In genomic region chr16:10608687-10609409, GRCh38 we compare ENCODE assay signal across 1 cellular context.
A peak's percentile ranks its signal among the peaks of the same experiment; 100 is the strongest.
TF ChIP-seq lines count a peak whose summit lies in the region.

No MANE protein-coding gene starts in this region.

TF ChIP-seq in HepG2, 621 proteins besides CTCF, POLR2A, EP300 and RAD21 (continued from another document and continues in another):
- no peak for TF ChIP-seq ZBTB43 (CRISPR knock-in tag; conservative IDR thresholded peaks at IDR 0.05)
- no peak for TF ChIP-seq ZNF7 (CRISPR knock-in tag; IDR thresholded peaks at IDR 0.05)
- TF ChIP-seq ZNF501 (CRISPR knock-in tag; IDR thresholded peaks at IDR 0.05) = peak; percentile 64; the same call in 1 of the 2 replicates
- TF ChIP-seq ZNF629 (CRISPR knock-in tag; conservative IDR thresholded peaks at IDR 0.05) = no peak
- no peak for TF ChIP-seq ZFP36L1 (CRISPR knock-in tag; IDR thresholded peaks at IDR 0.05)
- TF ChIP-seq MLX (CRISPR knock-in tag; IDR thresholded peaks at IDR 0.05) = no peak
- no peak for TF ChIP-seq TCF7L2 (IDR thresholded peaks at IDR 0.05; ENCODE audit: low read depth, low read length)
- no peak for TF ChIP-seq KLF11 (CRISPR knock-in tag; IDR thresholded peaks at IDR 0.05)
- no peak for TF ChIP-seq IRF9 (CRISPR knock-in tag; IDR thresholded peaks at IDR 0.05; ENCODE audit: borderline replicate concordance)
- TF ChIP-seq ZSCAN22 (CRISPR knock-in tag; IDR thresholded peaks at IDR 0.05) = no peak
- no peak for TF ChIP-seq FOXM1 (CRISPR knock-in tag; IDR thresholded peaks at IDR 0.05)
- TF ChIP-seq MED8 (CRISPR knock-in tag; IDR thresholded peaks at IDR 0.05; ENCODE audit: insufficient replicate concordance) = no peak
- no peak for TF ChIP-seq NFAT5 (CRISPR knock-in tag; IDR thresholded peaks at IDR 0.05)
- no peak for TF ChIP-seq TBL1XR1 (IDR thresholded peaks at IDR 0.05; ENCODE audit: borderline replicate concordance, low read length, partially characterized antibody)
- no peak for TF ChIP-seq KLF12 (CRISPR knock-in tag; IDR thresholded peaks at IDR 0.05; ENCODE audit: borderline replicate concordance)
- TF ChIP-seq TFDP1 (CRISPR knock-in tag; IDR thresholded peaks at IDR 0.05; ENCODE audit: borderline replicate concordance) = peak; percentile 39; the same call in 1 of the 2 replicates
- no peak for TF ChIP-seq KAT2B (IDR thresholded peaks at IDR 0.05; ENCODE audit: borderline replicate concordance, low read depth, low read length)
- TF ChIP-seq ZNF607 (CRISPR knock-in tag; IDR thresholded peaks at IDR 0.05; ENCODE audit: borderline replicate concordance) = peak; percentile 70
- 0 out of 2 replicates have a peak, but pooled peaks have one; percentile 66 for TF ChIP-seq SMAD9 (CRISPR knock-in tag; IDR thresholded peaks at IDR 0.05)
- TF ChIP-seq NPAS2 (CRISPR knock-in tag; IDR thresholded peaks at IDR 0.05; ENCODE audit: borderline replicate concordance) = no peak
- TF ChIP-seq ZNF234 (CRISPR knock-in tag; conservative IDR thresholded peaks at IDR 0.05) = no peak
- TF ChIP-seq BHLHE40 (IDR thresholded peaks at IDR 0.05; ENCODE audit: low read length) = no peak
- TF ChIP-seq LBX2 (CRISPR knock-in tag; IDR thresholded peaks at IDR 0.05; ENCODE audit: borderline replicate concordance) = no peak
- TF ChIP-seq ZNF280D (CRISPR knock-in tag; IDR thresholded peaks at IDR 0.05) = no peak
- TF ChIP-seq ATRX (CRISPR knock-in tag; IDR thresholded peaks at IDR 0.05; ENCODE audit: borderline replicate concordance) = no peak
- TF ChIP-seq ZNF652 (CRISPR knock-in tag; IDR thresholded peaks at IDR 0.05; ENCODE audit: borderline replicate concordance, low read depth) = no peak
- no peak for TF ChIP-seq ZNF326 (CRISPR knock-in tag; IDR thresholded peaks at IDR 0.05; ENCODE audit: borderline replicate concordance)
- TF ChIP-seq ZNF383 (CRISPR knock-in tag; IDR thresholded peaks at IDR 0.05; ENCODE audit: borderline replicate concordance) = no peak
- TF ChIP-seq LCORL (IDR thresholded peaks at IDR 0.05) = no peak
- TF ChIP-seq LCORL (CRISPR knock-in tag; IDR thresholded peaks at IDR 0.05) = no peak
- TF ChIP-seq IKZF5 (CRISPR knock-in tag; IDR thresholded peaks at IDR 0.05) = no peak
- TF ChIP-seq PTBP1 (IDR thresholded peaks at IDR 0.05; ENCODE audit: low read depth, low read length, poor library complexity, severe bottlenecking) = no peak
- TF ChIP-seq ELF3 (CRISPR knock-in tag; IDR thresholded peaks at IDR 0.05) = peak; percentile 44; the same call in 1 of the 2 replicates
- no peak for TF ChIP-seq POGZ (CRISPR knock-in tag; IDR thresholded peaks at IDR 0.05)
- no peak for TF ChIP-seq HIVEP1 (CRISPR knock-in tag; IDR thresholded peaks at IDR 0.05)
- TF ChIP-seq PREB (CRISPR knock-in tag; IDR thresholded peaks at IDR 0.05) = no peak
- TF ChIP-seq ZNF343 (CRISPR knock-in tag; IDR thresholded peaks at IDR 0.05) = no peak
- no peak for TF ChIP-seq SP140L (CRISPR knock-in tag; IDR thresholded peaks at IDR 0.05; ENCODE audit: borderline replicate concordance)
- TF ChIP-seq MIER3 (CRISPR knock-in tag; IDR thresholded peaks at IDR 0.05; ENCODE audit: borderline replicate concordance) = peak; percentile 17; the same call in 1 of the 2 replicates
- TF ChIP-seq ZNF451 (CRISPR knock-in tag; IDR thresholded peaks at IDR 0.05) = peak; percentile 48; the same call in 1 of the 2 replicates
- no peak for TF ChIP-seq ZBED4 (CRISPR knock-in tag; IDR thresholded peaks at IDR 0.05; ENCODE audit: borderline replicate concordance)
- TF ChIP-seq GABPB1 (CRISPR knock-in tag; IDR thresholded peaks at IDR 0.05) = no peak
- TF ChIP-seq NFATC3 (CRISPR knock-in tag; IDR thresholded peaks at IDR 0.05) = no peak
